In the genomic region with DNA sequence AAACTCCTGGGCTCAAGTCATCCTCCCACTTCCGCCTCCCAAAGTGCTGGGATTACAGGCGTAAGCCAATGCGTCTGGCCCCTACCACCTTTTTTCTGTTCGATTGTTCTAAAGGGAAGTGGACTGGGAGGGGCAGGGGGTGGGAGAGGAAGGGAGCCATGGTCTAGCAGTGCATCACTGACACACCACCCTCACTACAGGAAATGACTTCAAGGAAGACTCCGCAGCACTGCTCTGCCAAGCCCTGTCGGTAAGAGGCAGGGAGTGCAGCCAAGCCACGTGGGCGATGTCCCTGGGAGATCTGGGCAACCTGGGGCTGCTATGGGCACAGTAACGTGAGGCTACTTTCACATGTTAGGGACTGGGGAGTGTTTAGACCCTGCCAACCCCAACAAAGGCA, we compare ENCODE assay signal across 9 cellular contexts. TPM values are rescaled to one million over a fixed set of nuclear protein-coding genes. Genes with fewer than 3 reads are reported as not detected.
DNase-seq lines count a peak whose midpoint lies in the region; ATAC-seq and TF ChIP-seq lines count a peak whose summit lies in the region.
"Had no signal": no experiment of that assay in that cellular context is flagged by ENCODE, and none has a peak within 500 bp of the region (broad histone marks: within the 10 kb centered on the region; RNA-seq: fewer than 3 reads in every experiment).

No MANE protein-coding gene starts in this region.

- no peaks in the 10 kb centered on the region for H3K36me3 ChIP-seq in naive thymus-derived CD4-positive, alpha-beta T cell (ENCODE audit: control insufficient read depth in 2 of 3, insufficient read depth in 3 of 3, low read length in 3 of 3)
- H3K36me3 ChIP-seq in thyroid gland = no peaks in the 10 kb centered on the region

- no peaks in the 10 kb centered on the region for H3K4me1 Mint-ChIP-seq in central memory CD8-positive, alpha-beta T cell
- H3K4me1 Mint-ChIP-seq in naive thymus-derived CD4-positive, alpha-beta T cell = peaks cover 8 to 11% (median 10%) of the 10 kb centered on the region in 7 donors

- POLR2A ChIA-PET in naive thymus-derived CD4-positive, alpha-beta T cell (lab: Charles Lee) = interaction anchor here (0.6 to 0.9 kb wide), 3 partner anchors 13 to 886 kb away, joined by 3 to 5 read pairs (median 3); no protein-coding TSS in a partner anchor

- H3K9me3 ChIP-seq in naive thymus-derived CD4-positive, alpha-beta T cell (ENCODE audit: control insufficient read depth in 2 of 3, low read length in 3 of 3) = no peaks in the 10 kb centered on the region
- no peaks in the 10 kb centered on the region for H3K9me3 ChIP-seq in thyroid gland

- H3K27me3 Mint-ChIP-seq in central memory CD8-positive, alpha-beta T cell = peaks cover 31% of the 10 kb centered on the region
- H3K27me3 Mint-ChIP-seq in naive thymus-derived CD4-positive, alpha-beta T cell = peaks cover 4 to 26% (median 11%) of the 10 kb centered on the region in 5 donors

- H3K27me3 ChIP-seq in naive thymus-derived CD4-positive, alpha-beta T cell (ENCODE audit: control insufficient read depth in 2 of 2, insufficient read depth in 2 of 2, low read length in 2 of 2) = no peaks in the 10 kb centered on the region
- no peaks in the 10 kb centered on the region for H3K27me3 ChIP-seq in thyroid gland

- TF ChIP-seq CTCF in thyroid gland (IDR thresholded peaks at IDR 0.05) = peak in 1 of 6 experiments; percentile 13

- ATAC-seq in central memory CD8-positive, alpha-beta T cell (replicated peaks; ENCODE audit: extremely low read depth, poor library complexity, severe bottlenecking) = peak; percentile 98
- ATAC-seq in naive thymus-derived CD4-positive, alpha-beta T cell = peak; percentile 100
- no peak for ATAC-seq in GM21529 (IDR thresholded peaks at IDR 0.05; ENCODE audit: unreplicated experiment)

- no peaks in the 10 kb centered on the region for H3K36me3 Mint-ChIP-seq in central memory CD8-positive, alpha-beta T cell (ENCODE audit: insufficient read depth)
- peaks cover 0 to 7% (median 0%) of the 10 kb centered on the region in 5 donors for H3K36me3 Mint-ChIP-seq in naive thymus-derived CD4-positive, alpha-beta T cell

- no peak overlapping the region for H3K4me3 Mint-ChIP-seq in central memory CD8-positive, alpha-beta T cell
- peak overlapping the region; percentile 20 to 78 (median 62) for H3K4me3 Mint-ChIP-seq in naive thymus-derived CD4-positive, alpha-beta T cell

- H3K27ac ChIP-seq in naive thymus-derived CD4-positive, alpha-beta T cell (ENCODE audit: low read depth, low read length) = no peak overlapping the region
- peak overlapping the region in 1 of 3 donors; percentile 36 for H3K27ac ChIP-seq in thyroid gland

- 41 to 53% methylated on average over 9 of the region's 9 CpGs for WGBS in thyroid gland, 2 donors

- H3K9me3 Mint-ChIP-seq in central memory CD8-positive, alpha-beta T cell = no peaks in the 10 kb centered on the region
- H3K9me3 Mint-ChIP-seq in naive thymus-derived CD4-positive, alpha-beta T cell = peaks cover 0 to 3% (median 0%) of the 10 kb centered on the region in 11 donors

- intact Hi-C loops in naive thymus-derived CD4-positive, alpha-beta T cell (cut with micrococcal nuclease) = loop anchor here (1.0 kb wide), 3 partner anchors 33 to 254 kb away; a partner anchor contains a TSS
- intact Hi-C loops in thyroid gland (cut with DNase I) = no loop called here

- H3K27ac Mint-ChIP-seq in central memory CD8-positive, alpha-beta T cell (ENCODE audit: low read depth) = no peak overlapping the region
- H3K27ac Mint-ChIP-seq in naive thymus-derived CD4-positive, alpha-beta T cell = peak overlapping the region; percentile 65 to 92 (median 80)

- CTCF ChIA-PET in naive thymus-derived CD4-positive, alpha-beta T cell (lab: Charles Lee) = no interaction called here

- DNase-seq in KBM-7 (peak; percentile 85), thyroid gland (peak; percentile 30 to 34), kidney glomerular epithelial cell (lab: John Stamatoyannopoulos, UW) (no peak), cortex of kidney (lab: John Stamatoyannopoulos, UW) (no peak)
- peak; percentile 33 for DNase-seq in activated CD4-positive, alpha-beta T cell treated with anti-CD3 and anti-CD28 coated beads for 1 hour
- peak in 1 of 2 donors; percentile 15 for DNase-seq in central memory CD8-positive, alpha-beta T cell (ENCODE audit: low spot score in 2 of 2)
- peak in 8 of 9 donors; percentile 20 to 76 (median 68) for DNase-seq in naive thymus-derived CD4-positive, alpha-beta T cell

- TF ChIP-seq POLR2A in thyroid gland (IDR thresholded peaks at IDR 0.05) = no peak

- in situ Hi-C loops in KBM-7 (cut with MboI; ENCODE audit: low pct_unique_long_range_greater_than_20kb, low sequenced_read_pairs) = no loop called here

- H3K4me1 ChIP-seq in naive thymus-derived CD4-positive, alpha-beta T cell (ENCODE audit: control insufficient read depth in 2 of 2, insufficient read depth in 2 of 2, low read length in 2 of 2) = peaks cover 8% of the 10 kb centered on the region in 2 donors
- H3K4me1 ChIP-seq in thyroid gland = no peaks in the 10 kb centered on the region

- H3K4me3 ChIP-seq in naive thymus-derived CD4-positive, alpha-beta T cell (ENCODE audit: low read length) = peak overlapping the region; percentile 31
- H3K4me3 ChIP-seq in thyroid gland (replicated peaks in 1 of 3) = no peak overlapping the region

RNA-seq across cellular contexts. Expression of a gene that starts 18.0 kb away (rescaled TPM):
- total RNA-seq in naive thymus-derived CD4-positive, alpha-beta T cell = not detected
- polyA plus RNA-seq in naive thymus-derived CD4-positive, alpha-beta T cell = not detected
- not detected for total RNA-seq in thyroid gland
- total RNA-seq: renal cortical epithelial cell had no signal

RNA-seq across cellular contexts. Expression of a gene that starts 31.5 kb away (rescaled TPM):
- total RNA-seq in naive thymus-derived CD4-positive, alpha-beta T cell = 10 to 100 TPM; 14.5 to 37.6 (median 19.9) TPM
- 10 to 100 TPM; 28.3 to 28.9 TPM for polyA plus RNA-seq in naive thymus-derived CD4-positive, alpha-beta T cell
- 10 to 100 TPM; 14.5 to 26.0 (median 18.4) TPM for total RNA-seq in thyroid gland

Comparison
In these comparisons a context has a peak if more than half of its experiments do, and no peak if none do; other contexts are left out.
1. DNase-seq: peak in KBM-7 (single experiment), activated CD4-positive, alpha-beta T cell treated with anti-CD3 and anti-CD28 coated beads for 1 hour (single experiment), naive thymus-derived CD4-positive, alpha-beta T cell (8 of 9) and thyroid gland (2 of 2); none in kidney glomerular epithelial cell (single experiment) and cortex of kidney (single experiment).